Comparison of ENCODE assay signal across 29 cellular contexts in genomic region chr1:15542685-15543588, GRCh38. TPM values are rescaled to one million over a fixed set of nuclear protein-coding genes. Genes with fewer than 3 reads are reported as not detected.
DNase-seq lines count a peak whose midpoint lies in the region; ATAC-seq, FAIRE-seq and TF ChIP-seq lines count a peak whose summit lies in the region.
"Had no signal": no experiment of that assay in that cellular context is flagged by ENCODE, and none has a peak within 500 bp of the region (broad histone marks: within the 10 kb centered on the region; RNA-seq: fewer than 3 reads in every experiment).

No MANE protein-coding gene starts in this region.

- H3K4me1 ChIP-seq in HepG2 (ENCODE audit: insufficient read depth, low read length) (peaks cover 7% of the 10 kb centered on the region), right lobe of liver (no peaks in the 10 kb centered on the region), K562 (replicated peaks in 1 of 2; ENCODE audit: control insufficient read depth in 2 of 2, insufficient read depth in 2 of 2, low read length in 2 of 2) (peaks cover 16 to 37% of the 10 kb centered on the region in 2 experiments), thyroid gland (no peaks in the 10 kb centered on the region)
- H3K4me1 ChIP-seq: BLaER1, lower lobe of right lung, upper lobe of left lung had no signal

- BruUV-seq in HepG2 (replicated peaks; lab: Mats Ljungman, UMichigan) (no TSS peak), K562 (replicated peaks; lab: Mats Ljungman, UMichigan) (no TSS peak)

- no peaks in the 10 kb centered on the region for H3K27me3 Mint-ChIP-seq in nephron (ENCODE audit: low read depth)
- H3K27me3 Mint-ChIP-seq: activated naive CD8-positive, alpha-beta T cell treated with anti-CD3 and anti-CD28 coated beads, Interleukin-2, amount 50 U/mL, for 24 hours; brain had no signal

- no peaks in the 10 kb centered on the region for H3K9me1 ChIP-seq in K562 (ENCODE audit: control insufficient read depth, insufficient read depth, low read length)

- no peaks in the 10 kb centered on the region for H3K9me3 Mint-ChIP-seq in nephron
- H3K9me3 Mint-ChIP-seq: activated naive CD8-positive, alpha-beta T cell treated with anti-CD3 and anti-CD28 coated beads, Interleukin-2, amount 50 U/mL, for 24 hours; brain had no signal

- no peak for DNase-seq in HepG2 (ENCODE audit: low spot score)
- no peak for DNase-seq in right lobe of liver
- DNase-seq in K562 (ENCODE audit: extremely low read depth in 1 of 4, low spot score in 3 of 4), result no peak
- no peak for DNase-seq in GM10266 (ENCODE audit: extremely low spot score)
- no peak for DNase-seq in thyroid gland
- no peak for DNase-seq in NOMO-1 (lab: John Stamatoyannopoulos, UW; ENCODE audit: unreplicated experiment in 2 of 2)
- DNase-seq in HEK293T (ENCODE audit: extremely low spot score), result no peak
- DNase-seq: ACHN; activated CD4-positive, alpha-beta T cell treated with anti-CD3 and anti-CD28 coated beads, Interleukin-2, amount 50 U/mL, for 4 hours; activated CD8-positive, alpha-beta memory T cell treated with anti-CD3 and anti-CD28 coated beads, Interleukin-2, amount 50 U/mL, for 4 hours; activated naive CD8-positive, alpha-beta T cell treated with anti-CD3 and anti-CD28 coated beads, Interleukin-2, amount 50 U/mL, for 24 hours; cortex of kidney; DND-41; Kasumi-1; kidney glomerular epithelial cell; lower lobe of right lung; mucosa of descending colon; NCI-H1048; NCI-H187; NCI-H526; T-helper 2 cell; upper lobe of left lung; WERI-Rb-1 had no signal

- TF ChIP-seq POLR2A in HepG2 (IDR thresholded peaks at IDR 0.05; ENCODE audit: insufficient read depth in 1 of 2, low read depth in 2 of 2, low read length in 2 of 2), result no peak
- TF ChIP-seq POLR2A in right lobe of liver (IDR thresholded peaks at IDR 0.05), result no peak
- TF ChIP-seq POLR2A in K562 (conservative IDR thresholded peaks at IDR 0.05), result no peak; the same call in 1 of the 2 replicates
- no peak for TF ChIP-seq POLR2A in thyroid gland (IDR thresholded peaks at IDR 0.05)

- 92% methylated on average over 9 of the region's 9 CpGs for WGBS in HepG2 (ENCODE audit: low lambda C conversion rate)
- 100% methylated on average over 6 of the region's 9 CpGs for WGBS in right lobe of liver (ENCODE audit: insufficient coverage, low coverage, low lambda C conversion rate, missing lambda C conversion rate)
- WGBS in K562 (ENCODE audit: insufficient coverage, low coverage, missing lambda C conversion rate), result 26% methylated on average over 9 of the region's 9 CpGs
- 83 to 92% methylated on average over 9 of the region's 9 CpGs for WGBS in thyroid gland, 2 donors

- FAIRE-seq in HepG2 (lab: Jason Lieb, UNC), result no peak
- no peak for FAIRE-seq in K562 (lab: Jason Lieb, UNC)
- FAIRE-seq: H54 had no signal

- H4K20me1 ChIP-seq in HepG2 (ENCODE audit: insufficient read depth, low read length) (no peaks in the 10 kb centered on the region), K562 (replicated peaks; ENCODE audit: control insufficient read depth, insufficient read depth, low read length) (no peaks in the 10 kb centered on the region)

- no peaks in the 10 kb centered on the region for H3K9me3 ChIP-seq in HepG2 (ENCODE audit: low read length)
- no peaks in the 10 kb centered on the region for H3K9me3 ChIP-seq in right lobe of liver
- H3K9me3 ChIP-seq in K562 (replicated peaks; ENCODE audit: control insufficient read depth, insufficient read depth, low read depth, low read length), result no peaks in the 10 kb centered on the region
- no peaks in the 10 kb centered on the region for H3K9me3 ChIP-seq in thyroid gland
- H3K9me3 ChIP-seq: BLaER1, lower lobe of right lung, mucosa of descending colon, upper lobe of left lung had no signal

- CTCF ChIA-PET in HepG2 (lab: Yijun Ruan, JAX; ENCODE audit: low intra/inter-chr PET ratio, low total read pairs), result no interaction called here
- CTCF ChIA-PET in K562 (lab: Yijun Ruan, JAX; ENCODE audit: low intra/inter-chr PET ratio), result no interaction called here
- CTCF ChIA-PET in HEK293T (lab: Yijun Ruan, JAX), result no interaction called here

- H3K27ac ChIP-seq in HepG2 (ENCODE audit: extremely low read length, insufficient read depth, low read length) (no peak overlapping the region), right lobe of liver (no peak overlapping the region), K562 (ENCODE audit: extremely low read depth, low read depth, low read length) (peak overlapping the region; percentile 98), thyroid gland (no peak overlapping the region)
- H3K27ac ChIP-seq: BLaER1, lower lobe of right lung, upper lobe of left lung, WERI-Rb-1 had no signal

- H3K27me3 ChIP-seq in HepG2 (ENCODE audit: control insufficient read depth in 1 of 2, insufficient read depth in 2 of 2, low read length in 2 of 2), result no peaks in the 10 kb centered on the region
- no peaks in the 10 kb centered on the region for H3K27me3 ChIP-seq in right lobe of liver
- no peaks in the 10 kb centered on the region for H3K27me3 ChIP-seq in K562 (ENCODE audit: control insufficient read depth in 2 of 2, insufficient read depth in 2 of 2, low read length in 2 of 2)
- no peaks in the 10 kb centered on the region for H3K27me3 ChIP-seq in thyroid gland
- H3K27me3 ChIP-seq: BLaER1, upper lobe of left lung had no signal

- H3K4me3 Mint-ChIP-seq in nephron, result no peak overlapping the region
- H3K4me3 Mint-ChIP-seq: activated naive CD8-positive, alpha-beta T cell treated with anti-CD3 and anti-CD28 coated beads, Interleukin-2, amount 50 U/mL, for 24 hours; brain had no signal

- no peak overlapping the region for H2AFZ ChIP-seq in HepG2 (ENCODE audit: low read length)
- H2AFZ ChIP-seq in K562 (ENCODE audit: low read depth, low read length), result peak overlapping the region; percentile 64

- H3K4me1 Mint-ChIP-seq in nephron, result no peaks in the 10 kb centered on the region

- H3K36me3 ChIP-seq in HepG2 (replicated peaks in 1 of 2; ENCODE audit: control insufficient read depth in 1 of 2, insufficient read depth in 2 of 2, low read length in 2 of 2) (peaks cover 10 to 46% of the 10 kb centered on the region in 2 experiments), right lobe of liver (peaks cover 0 to 62% (median 20%) of the 10 kb centered on the region in 4 donors), K562 (ENCODE audit: control insufficient read depth, insufficient read depth, low read length) (peaks cover 78% of the 10 kb centered on the region), thyroid gland (peaks cover 51 to 53% of the 10 kb centered on the region in 2 donors)

- H3K27ac Mint-ChIP-seq in nephron, result peak overlapping the region; percentile 23 to 91 (median 80)
- H3K27ac Mint-ChIP-seq: activated naive CD8-positive, alpha-beta T cell treated with anti-CD3 and anti-CD28 coated beads, Interleukin-2, amount 50 U/mL, for 24 hours had no signal

- TF ChIP-seq CTCF in HepG2 (CRISPR knock-in tag; IDR thresholded peaks at IDR 0.05) (no peak), right lobe of liver (IDR thresholded peaks at IDR 0.05) (no peak), K562 (IDR thresholded peaks at IDR 0.05 in 2 of 3, conservative IDR thresholded peaks at IDR 0.05 in 1 of 3; ENCODE audit: insufficient read depth in 2 of 3, low read depth in 1 of 3, low read length in 3 of 3) (no peak), nephron (IDR thresholded peaks at IDR 0.05; ENCODE audit: unreplicated experiment in 3 of 3) (no peak), GM10266 (IDR thresholded peaks at IDR 0.05; ENCODE audit: control insufficient read depth, insufficient read depth, low read depth, missing control alignments) (no peak), thyroid gland (IDR thresholded peaks at IDR 0.05) (no peak)

- TF ChIP-seq EP300 in HepG2 (IDR thresholded peaks at IDR 0.05; ENCODE audit: low read depth in 2 of 2, low read length in 2 of 2) (no peak), HepG2 (CRISPR knock-in tag; IDR thresholded peaks at IDR 0.05; ENCODE audit: borderline replicate concordance) (no peak), K562 (IDR thresholded peaks at IDR 0.05; ENCODE audit: low read length) (no peak)

- H3K4me3 ChIP-seq in HepG2 (replicated peaks in 1 of 3; ENCODE audit: insufficient read depth in 1 of 3, low read depth in 2 of 3, low read length in 3 of 3) (no peak overlapping the region), right lobe of liver (no peak overlapping the region), K562 (no peak overlapping the region), thyroid gland (replicated peaks in 1 of 3) (no peak overlapping the region)
- H3K4me3 ChIP-seq: BLaER1, lower lobe of right lung, mucosa of descending colon, upper lobe of left lung had no signal

- TF ChIP-seq RAD21 in HepG2 (CRISPR knock-in tag; IDR thresholded peaks at IDR 0.05) (no peak), K562 (CRISPR knock-in tag; conservative IDR thresholded peaks at IDR 0.05 in 1 of 2, IDR thresholded peaks at IDR 0.05 in 1 of 2) (0 out of 4 replicates have a peak, but pooled peaks of 1 of the 2 experiments have one; percentile 14)

- in situ Hi-C loops in HepG2 (cut with HindIII; ENCODE audit: extremely low pct_ligation_motif_present, low pct_unique_long_range_greater_than_20kb), result no loop called here
- in situ Hi-C loops in K562 (cut with MboI), result no loop called here

- POLR2A ChIA-PET in HepG2 (lab: Yijun Ruan, JAX) (interaction anchor here (1.3 kb wide), 1 partner anchor 16 kb away, joined by 3 read pairs; the partner anchor contains the start of gene DNAJC16), K562 (lab: Yijun Ruan, JAX) (interaction anchor here (0.7 to 1.8 kb wide), 7 partner anchors 8 to 259 kb away, joined by 3 to 11 read pairs (median 4); partner anchors contain the start of gene DNAJC16), HEK293T (lab: Yijun Ruan, JAX) (no interaction called here)

- H3K79me2 ChIP-seq in HepG2 (ENCODE audit: insufficient read depth, low read length) (no peaks in the 10 kb centered on the region), K562 (ENCODE audit: control insufficient read depth, insufficient read depth, low read length) (no peaks in the 10 kb centered on the region)

- no peak overlapping the region for H3K4me2 ChIP-seq in HepG2 (ENCODE audit: low read depth, low read length)
- peak overlapping the region; percentile 81 for H3K4me2 ChIP-seq in K562 (ENCODE audit: insufficient read depth, low read length)
- H3K4me2 ChIP-seq: BLaER1 had no signal

- intact Hi-C loops in HepG2 (cut with micrococcal nuclease; ENCODE audit: unreplicated experiment) (no loop called here), right lobe of liver (cut with DNase I) (no loop called here), K562 (cut with micrococcal nuclease) (loop anchor here (2.0 to 5.0 kb wide), 2 partner anchors 16 to 79 kb away; partner anchors contain the start of gene DNAJC16), thyroid gland (cut with DNase I) (no loop called here)

- no peak for ATAC-seq in HepG2
- no peak for ATAC-seq in right lobe of liver
- ATAC-seq in K562, result peak; percentile 75
- ATAC-seq: activated naive CD8-positive, alpha-beta T cell treated with anti-CD3 and anti-CD28 coated beads, Interleukin-2, amount 50 U/mL, for 24 hours; lower lobe of right lung; mucosa of descending colon had no signal

- peaks cover 69% of the 10 kb centered on the region for H3K36me3 Mint-ChIP-seq in nephron (ENCODE audit: low read depth)

- H3K9ac ChIP-seq in HepG2 (ENCODE audit: insufficient read depth, low read depth, low read length) (no peak overlapping the region), K562 (ENCODE audit: insufficient read depth in 1 of 2, low read depth in 2 of 2, low read length in 2 of 2) (peak overlapping the region; percentile 74 to 77; a peak in 3 of 4 replicates)
- H3K9ac ChIP-seq: BLaER1 had no signal

RNA-seq across cellular contexts. Expression of gene DNAJC16, which starts 16.3 kb away (rescaled TPM):
- total RNA-seq in HepG2 (2016; rRNA removed; fragmentation: Illumina TruSeq; extraction: Trizol), result 10.7 and 15.4 TPM in 2 replicates
- total RNA-seq in HepG2 (2016; cell fraction: cytosol; rRNA removed; fragmentation: Illumina TruSeq; extraction: Trizol; ENCODE audit: low read depth), result 7.3 and 7.8 TPM in 2 replicates
- 7.8 and 13.6 TPM in 2 replicates for total RNA-seq in HepG2 (2016; cell fraction: insoluble cytoplasmic fraction; rRNA removed; fragmentation: Illumina TruSeq; extraction: Trizol)
- total RNA-seq in HepG2 (2016; cell fraction: membrane; rRNA removed; fragmentation: Illumina TruSeq; extraction: Trizol), result 5.1 and 5.5 TPM in 2 replicates
- total RNA-seq in HepG2 (2016; cell fraction: nucleus; rRNA removed; fragmentation: Illumina TruSeq; extraction: Trizol), result 15.6 and 16.7 TPM in 2 replicates
- 11.4 and 11.7 TPM in 2 replicates for polyA plus RNA-seq in HepG2 (2011; rRNA removed)
- 3.9 and 5.8 TPM in 2 replicates for polyA plus RNA-seq in HepG2 (2011; cell fraction: cytosol; rRNA removed)
- 7.8 and 8.8 TPM in 2 replicates for polyA plus RNA-seq in HepG2 (2011; cell fraction: nucleus; rRNA removed)
- 12.0 and 15.5 TPM in 2 replicates for polyA plus RNA-seq in HepG2 (2012)
- 0.53 and 0.67 TPM in 2 replicates for polyA plus RNA-seq in HepG2 (2016; cell fraction: cytosol; fragmentation: Illumina TruSeq; extraction: Trizol; ENCODE audit: low read depth)
- polyA plus RNA-seq in HepG2 (2016; cell fraction: insoluble cytoplasmic fraction; fragmentation: Illumina TruSeq; extraction: Trizol; ENCODE audit: low read depth), result 6.7 and 7.3 TPM in 2 replicates
- 1.7 and 3.2 TPM in 2 replicates for polyA plus RNA-seq in HepG2 (2016; cell fraction: membrane; fragmentation: Illumina TruSeq; extraction: Trizol; ENCODE audit: low read depth)
- 19.2 and 21.4 TPM in 2 replicates for polyA plus RNA-seq in HepG2 (2016; cell fraction: nucleus; fragmentation: Illumina TruSeq; extraction: Trizol; ENCODE audit: insufficient read depth, low read depth)
- 20.6 and 25.6 TPM in 2 replicates for polyA minus RNA-seq in HepG2 (2011; rRNA and poly(A)+ RNA removed; ENCODE audit: low replicate concordance)
- 12.1 and 19.7 TPM in 2 replicates for polyA minus RNA-seq in HepG2 (2011; cell fraction: cytosol; rRNA and poly(A)+ RNA removed)
- 14.9 and 20.4 TPM in 2 replicates for polyA minus RNA-seq in HepG2 (2011; cell fraction: nucleus; rRNA and poly(A)+ RNA removed)
- 10 to 100 TPM in 4 of 6 experiments, 1 to 10 TPM in 2; 8.4 to 15.0 (median 11.9) TPM for total RNA-seq in right lobe of liver
- total RNA-seq in K562 (2011; cell fraction: chromatin; rRNA removed; ENCODE audit: low replicate concordance), result 65.3 and 80.0 TPM in 2 replicates
- total RNA-seq in K562 (2011; cell fraction: nucleolus; rRNA removed), result 37.4 and 46.5 TPM in 2 replicates
- total RNA-seq in K562 (2011; cell fraction: nucleoplasm; rRNA removed), result 56.1 and 70.4 TPM in 2 replicates
- 9.1 and 12.2 TPM in 2 replicates for total RNA-seq in K562 (2014; rRNA removed)
- total RNA-seq in K562 (2014; rRNA removed; fragmentation: Illumina TruSeq; extraction: Trizol), result 16.2 and 18.7 TPM in 2 replicates
- total RNA-seq in K562 (2015; rRNA removed; fragmentation: Illumina TruSeq; extraction: Trizol), result 11.9 and 16.2 TPM in 2 replicates
- 15.6 and 16.8 TPM in 2 replicates for total RNA-seq in K562 (2021)
- 16.7 and 22.8 TPM in 2 replicates for polyA plus RNA-seq in K562 (2011; rRNA removed)
- polyA plus RNA-seq in K562 (2011; cell fraction: cytosol; rRNA removed), result 6.9 and 11.3 TPM in 2 replicates
- polyA plus RNA-seq in K562 (2011; cell fraction: nucleus; rRNA removed), result 24.2 and 24.8 TPM in 2 replicates
- 6.9 and 7.2 TPM in 2 replicates for polyA plus RNA-seq in K562 (2012)
- polyA plus RNA-seq in K562 (2014; fragmentation: Illumina TruSeq; extraction: Trizol), result 11.0 and 12.8 TPM in 2 replicates
- polyA plus RNA-seq in K562 (2014; fragmentation: Nextera tagmentation; extraction: Ambion mirVana), result 1 to 10 TPM; 6.9 to 8.6 TPM
- 8.8 and 11.3 TPM in 2 replicates for polyA plus RNA-seq in K562 (2014; rRNA removed)
- polyA minus RNA-seq in K562 (2011; rRNA and poly(A)+ RNA removed), result 33.4 and 40.9 TPM in 2 replicates
- polyA minus RNA-seq in K562 (2011; cell fraction: cytosol; rRNA and poly(A)+ RNA removed), result 14.0 and 19.7 TPM in 2 replicates
- 8.9 and 20.7 TPM in 2 replicates for polyA minus RNA-seq in K562 (2011; cell fraction: nucleus; rRNA and poly(A)+ RNA removed)
- 10 to 100 TPM; 24.3 to 46.8 (median 29.7) TPM for total RNA-seq in thyroid gland

RNA-seq across cellular contexts. Expression of gene CASP9, which starts 18.9 kb away (rescaled TPM):
- total RNA-seq in HepG2 (2016; rRNA removed; fragmentation: Illumina TruSeq; extraction: Trizol) (8.5 and 12.3 TPM in 2 replicates), right lobe of liver (1 to 10 TPM; 2.3 to 9.0 (median 8.2) TPM), K562 (2014; rRNA removed) (30.7 and 35.7 TPM in 2 replicates), K562 (2014; rRNA removed; fragmentation: Illumina TruSeq; extraction: Trizol) (23.5 and 25.4 TPM in 2 replicates), K562 (2015; rRNA removed; fragmentation: Illumina TruSeq; extraction: Trizol) (25.2 and 25.5 TPM in 2 replicates), K562 (2021) (30.5 and 31.7 TPM in 2 replicates), thyroid gland (10 to 100 TPM; 16.9 to 29.8 (median 20.6) TPM)
- 1.1 and 1.3 TPM in 2 replicates for total RNA-seq in HepG2 (2016; cell fraction: cytosol; rRNA removed; fragmentation: Illumina TruSeq; extraction: Trizol; ENCODE audit: low read depth)
- 10.1 and 11.4 TPM in 2 replicates for total RNA-seq in HepG2 (2016; cell fraction: insoluble cytoplasmic fraction; rRNA removed; fragmentation: Illumina TruSeq; extraction: Trizol)
- 3.7 and 4.1 TPM in 2 replicates for total RNA-seq in HepG2 (2016; cell fraction: membrane; rRNA removed; fragmentation: Illumina TruSeq; extraction: Trizol)
- total RNA-seq in HepG2 (2016; cell fraction: nucleus; rRNA removed; fragmentation: Illumina TruSeq; extraction: Trizol), result 4.9 and 5.2 TPM in 2 replicates
- polyA plus RNA-seq in HepG2 (2011; rRNA removed) (11.5 and 13.1 TPM in 2 replicates), K562 (2011; rRNA removed) (54.1 and 66.1 TPM in 2 replicates), K562 (2014; fragmentation: Illumina TruSeq; extraction: Trizol) (37.4 and 38.9 TPM in 2 replicates), K562 (2014; fragmentation: Nextera tagmentation; extraction: Ambion mirVana) (10 to 100 TPM; 10.8 to 13.9 TPM), K562 (2014; rRNA removed) (30.9 and 39.1 TPM in 2 replicates)
- polyA plus RNA-seq in HepG2 (2011; cell fraction: cytosol; rRNA removed), result 10.4 and 11.1 TPM in 2 replicates
- polyA plus RNA-seq in HepG2 (2011; cell fraction: nucleus; rRNA removed), result 24.0 and 32.3 TPM in 2 replicates
- polyA plus RNA-seq in HepG2 (2012), result 4.9 and 7.1 TPM in 2 replicates
- 1.5 and 1.9 TPM in 2 replicates for polyA plus RNA-seq in HepG2 (2016; cell fraction: cytosol; fragmentation: Illumina TruSeq; extraction: Trizol; ENCODE audit: low read depth)
- 11.9 and 12.9 TPM in 2 replicates for polyA plus RNA-seq in HepG2 (2016; cell fraction: insoluble cytoplasmic fraction; fragmentation: Illumina TruSeq; extraction: Trizol; ENCODE audit: low read depth)
- polyA plus RNA-seq in HepG2 (2016; cell fraction: membrane; fragmentation: Illumina TruSeq; extraction: Trizol; ENCODE audit: low read depth), result 3.7 and 4.2 TPM in 2 replicates
- 12.8 and 13.5 TPM in 2 replicates for polyA plus RNA-seq in HepG2 (2016; cell fraction: nucleus; fragmentation: Illumina TruSeq; extraction: Trizol; ENCODE audit: insufficient read depth, low read depth)
- polyA minus RNA-seq in HepG2 (2011; rRNA and poly(A)+ RNA removed; ENCODE audit: low replicate concordance), result 14.4 and 219 TPM in 2 replicates
- polyA minus RNA-seq in HepG2 (2011; cell fraction: cytosol; rRNA and poly(A)+ RNA removed), result 6.1 and 6.7 TPM in 2 replicates
- 5.2 and 6.5 TPM in 2 replicates for polyA minus RNA-seq in HepG2 (2011; cell fraction: nucleus; rRNA and poly(A)+ RNA removed)
- 39.0 and 62.3 TPM in 2 replicates for total RNA-seq in K562 (2011; cell fraction: chromatin; rRNA removed; ENCODE audit: low replicate concordance)
- total RNA-seq in K562 (2011; cell fraction: nucleolus; rRNA removed), result 32.2 and 37.4 TPM in 2 replicates
- total RNA-seq in K562 (2011; cell fraction: nucleoplasm; rRNA removed), result 33.4 and 38.2 TPM in 2 replicates
- polyA plus RNA-seq in K562 (2011; cell fraction: cytosol; rRNA removed), result 80.5 and 83.5 TPM in 2 replicates
- polyA plus RNA-seq in K562 (2011; cell fraction: nucleus; rRNA removed), result 61.4 and 80.3 TPM in 2 replicates
- polyA plus RNA-seq in K562 (2012), result 24.6 and 39.3 TPM in 2 replicates
- polyA minus RNA-seq in K562 (2011; rRNA and poly(A)+ RNA removed), result 38.5 and 40.2 TPM in 2 replicates
- polyA minus RNA-seq in K562 (2011; cell fraction: cytosol; rRNA and poly(A)+ RNA removed), result 25.8 and 31.2 TPM in 2 replicates
- 15.8 and 29.1 TPM in 2 replicates for polyA minus RNA-seq in K562 (2011; cell fraction: nucleus; rRNA and poly(A)+ RNA removed)

RNA-seq across cellular contexts. Expression of gene AGMAT, which starts 41.9 kb away (rescaled TPM):
- total RNA-seq in HepG2 (2016; rRNA removed; fragmentation: Illumina TruSeq; extraction: Trizol) (174 and 216 TPM in 2 replicates), right lobe of liver (10 to 100 TPM; 49.4 to 79.9 (median 66.1) TPM), K562 (2014; rRNA removed) (not detected in 2 replicates), K562 (2014; rRNA removed; fragmentation: Illumina TruSeq; extraction: Trizol) (not detected in 2 replicates), K562 (2015; rRNA removed; fragmentation: Illumina TruSeq; extraction: Trizol) (not detected in 2 replicates), K562 (2021) (0.07 TPM in 1 of 2 replicates, not detected in the other), thyroid gland (1 to 10 TPM in 1 of 4 donors, under 1 TPM in 2, not detected in 1; 0.13 to 1.6 (median 0.49) TPM)
- 22.0 and 25.2 TPM in 2 replicates for total RNA-seq in HepG2 (2016; cell fraction: cytosol; rRNA removed; fragmentation: Illumina TruSeq; extraction: Trizol; ENCODE audit: low read depth)
- 174 and 209 TPM in 2 replicates for total RNA-seq in HepG2 (2016; cell fraction: insoluble cytoplasmic fraction; rRNA removed; fragmentation: Illumina TruSeq; extraction: Trizol)
- total RNA-seq in HepG2 (2016; cell fraction: membrane; rRNA removed; fragmentation: Illumina TruSeq; extraction: Trizol), result 86.5 and 94.9 TPM in 2 replicates
- total RNA-seq in HepG2 (2016; cell fraction: nucleus; rRNA removed; fragmentation: Illumina TruSeq; extraction: Trizol), result 61.7 and 71.0 TPM in 2 replicates
- polyA plus RNA-seq in HepG2 (2011; rRNA removed) (52.6 and 59.1 TPM in 2 replicates), K562 (2011; rRNA removed) (not detected in 2 replicates), K562 (2014; fragmentation: Illumina TruSeq; extraction: Trizol) (not detected in 2 replicates), K562 (2014; fragmentation: Nextera tagmentation; extraction: Ambion mirVana) (not detected), K562 (2014; rRNA removed) (not detected in 2 replicates)
- 56.4 and 64.1 TPM in 2 replicates for polyA plus RNA-seq in HepG2 (2011; cell fraction: cytosol; rRNA removed)
- 19.8 and 21.4 TPM in 2 replicates for polyA plus RNA-seq in HepG2 (2011; cell fraction: nucleus; rRNA removed)
- polyA plus RNA-seq in HepG2 (2012), result 42.6 and 66.8 TPM in 2 replicates
- polyA plus RNA-seq in HepG2 (2016; cell fraction: cytosol; fragmentation: Illumina TruSeq; extraction: Trizol; ENCODE audit: low read depth), result 17.9 and 21.4 TPM in 2 replicates
- 174 and 175 TPM in 2 replicates for polyA plus RNA-seq in HepG2 (2016; cell fraction: insoluble cytoplasmic fraction; fragmentation: Illumina TruSeq; extraction: Trizol; ENCODE audit: low read depth)
- 49.4 and 51.3 TPM in 2 replicates for polyA plus RNA-seq in HepG2 (2016; cell fraction: membrane; fragmentation: Illumina TruSeq; extraction: Trizol; ENCODE audit: low read depth)
- polyA plus RNA-seq in HepG2 (2016; cell fraction: nucleus; fragmentation: Illumina TruSeq; extraction: Trizol; ENCODE audit: insufficient read depth, low read depth), result 65.8 and 75.1 TPM in 2 replicates
- polyA minus RNA-seq in HepG2 (2011; rRNA and poly(A)+ RNA removed; ENCODE audit: low replicate concordance), result 29.8 and 85.0 TPM in 2 replicates
- polyA minus RNA-seq in HepG2 (2011; cell fraction: cytosol; rRNA and poly(A)+ RNA removed), result 46.5 and 48.4 TPM in 2 replicates
- 22.0 and 23.9 TPM in 2 replicates for polyA minus RNA-seq in HepG2 (2011; cell fraction: nucleus; rRNA and poly(A)+ RNA removed)
- total RNA-seq in K562 (2011; cell fraction: chromatin; rRNA removed; ENCODE audit: low replicate concordance), result not detected in 2 replicates
- total RNA-seq in K562 (2011; cell fraction: nucleolus; rRNA removed), result not detected in 2 replicates
- total RNA-seq in K562 (2011; cell fraction: nucleoplasm; rRNA removed), result not detected in 2 replicates
- not detected in 2 replicates for polyA plus RNA-seq in K562 (2011; cell fraction: cytosol; rRNA removed)
- polyA plus RNA-seq in K562 (2011; cell fraction: nucleus; rRNA removed), result not detected in 2 replicates
- 0.04 TPM in 1 of 2 replicates, not detected in the other for polyA plus RNA-seq in K562 (2012)
- polyA minus RNA-seq in K562 (2011; rRNA and poly(A)+ RNA removed), result not detected in 2 replicates
- 0.29 and 0.64 TPM in 2 replicates for polyA minus RNA-seq in K562 (2011; cell fraction: cytosol; rRNA and poly(A)+ RNA removed)
- not detected in 2 replicates for polyA minus RNA-seq in K562 (2011; cell fraction: nucleus; rRNA and poly(A)+ RNA removed)
- total RNA-seq: lower lobe of right lung, SK-MEL-5 had no signal
- polyA plus RNA-seq: neural cell had no signal

Comparison
In these comparisons a context has a peak if more than half of its experiments do, and no peak if none do; other contexts are left out.
1. RNA of gene AGMAT, which starts 41.9 kb away (total RNA-seq): 22.0 to 216 TPM in HepG2 and 49.4 to 79.9 TPM in right lobe of liver; 0.13 to 1.6 TPM in thyroid gland and 0.07 TPM in K562; every median in the first group is over 4 times any median in the second.
2. Of the 241 proteins assayed by ChIP-seq in both HepG2 and K562: peak only in HepG2: none; only in K562: ARID2, BHLHE40, CEBPB, CREB3, KDM1A, KDM4B and 8 more; in both: ZNF121; in neither: 219; mixed calls (peak in some experiments, not most) for 7.